8 cellular contexts compared by ENCODE assay signal in genomic region chr2:29238497-29238896, GRCh38.
DNase-seq lines count a peak whose midpoint lies in the region; ATAC-seq and TF ChIP-seq lines count a peak whose summit lies in the region.

No MANE protein-coding gene starts in this region.

- H3K27me3 ChIP-seq in heart left ventricle (peaks cover 0 to 49% (median 5%) of the 10 kb centered on the region in 9 donors), testis (no peaks in the 10 kb centered on the region), ovary (no peaks in the 10 kb centered on the region)

- no peak for TF ChIP-seq POLR2A in heart left ventricle (IDR thresholded peaks at IDR 0.05)
- no peak for TF ChIP-seq POLR2A in testis (IDR thresholded peaks at IDR 0.05)
- TF ChIP-seq POLR2A in ovary (IDR thresholded peaks at IDR 0.05), result no peak

- DNase-seq in heart left ventricle (no peak), cardiac septum (ENCODE audit: low spot score) (no peak), NCI-H226 (peak; percentile 24), epidermal melanocyte (ENCODE audit: insufficient read length, low spot score) (peak; percentile 71), testis (peak; percentile 25), NCI-H1417 treated with DMSO at 0.1 percent for 48 hours (lab: John Stamatoyannopoulos, UW) (no peak), ecto neural progenitor cell (ENCODE audit: low spot score) (no peak), ovary (no peak)

- H3K27ac ChIP-seq in heart left ventricle (no peak overlapping the region), testis (no peak overlapping the region), ovary (no peak overlapping the region)

- H3K4me1 ChIP-seq in heart left ventricle (no peaks in the 10 kb centered on the region), testis (no peaks in the 10 kb centered on the region), ovary (ENCODE audit: insufficient read depth) (no peaks in the 10 kb centered on the region)

- TF ChIP-seq EP300 in ovary (IDR thresholded peaks at IDR 0.05), result no peak

- H3K4me3 ChIP-seq in heart left ventricle (no peak overlapping the region), testis (no peak overlapping the region), ovary (no peak overlapping the region)

- 61 to 69% (median 65%) methylated on average over 7 of the region's 7 CpGs for WGBS in heart left ventricle, 4 donors
- WGBS in testis, 2 donors, result 67 to 82% methylated on average over 7 of the region's 7 CpGs
- WGBS in ovary, 3 donors, result 66 to 78% (median 77%) methylated on average over 7 of the region's 7 CpGs

- intact Hi-C loops in heart left ventricle (cut with DNase I), result loop anchor here in 3 of 10 donors (2.0 to 10.0 kb wide), 4 partner anchors 602 to 834 kb away; no protein-coding TSS in a partner anchor
- intact Hi-C loops in cardiac septum (cut with DNase I), result no loop called here
- intact Hi-C loops in testis (cut with DNase I; ENCODE audit: low total_unique reads), result no loop called here
- intact Hi-C loops in ovary (cut with DNase I), result no loop called here

- no peaks in the 10 kb centered on the region for H3K9me3 ChIP-seq in heart left ventricle
- H3K9me3 ChIP-seq in testis, result no peaks in the 10 kb centered on the region
- no peaks in the 10 kb centered on the region for H3K9me3 ChIP-seq in ovary

- no peaks in the 10 kb centered on the region for H3K36me3 ChIP-seq in heart left ventricle
- H3K36me3 ChIP-seq in testis (ENCODE audit: low read depth, missing control alignments), result no peaks in the 10 kb centered on the region
- no peaks in the 10 kb centered on the region for H3K36me3 ChIP-seq in ovary

- TF ChIP-seq CTCF in heart left ventricle (IDR thresholded peaks at IDR 0.05) (peak; percentile 18 to 59 (median 34)), testis (IDR thresholded peaks at IDR 0.05) (peak in 2 of 3 experiments; percentile 20 to 42), ovary (IDR thresholded peaks at IDR 0.05) (no peak)

- peak in 1 of 4 donors; percentile 62 for ATAC-seq in heart left ventricle

Comparison
In these comparisons a context has a peak if more than half of its experiments do, and no peak if none do; other contexts are left out.
1. DNase-seq: peak in NCI-H226 (single experiment), epidermal melanocyte (single experiment) and testis (single experiment); none in heart left ventricle (0 of 5), cardiac septum (single experiment), NCI-H1417 treated with DMSO at 0.1 percent for 48 hours (single experiment), ecto neural progenitor cell (single experiment) and ovary (0 of 5).
2. CTCF ChIP-seq: peak in heart left ventricle (12 of 12) and testis (2 of 3); none in ovary (0 of 3).